Comparison of ENCODE assay signal across 13 cellular contexts in genomic region chr13:74025369-74025768, GRCh38.
DNase-seq lines count a peak whose midpoint lies in the region; ATAC-seq and TF ChIP-seq lines count a peak whose summit lies in the region.
"Had no signal": no experiment of that assay in that cellular context is flagged by ENCODE, and none has a peak within 500 bp of the region (broad histone marks: within the 10 kb centered on the region; RNA-seq: fewer than 3 reads in every experiment).

No MANE protein-coding gene starts in this region.

- H3K27me3 Mint-ChIP-seq in activated CD8-positive, alpha-beta T cell treated with anti-CD3 and anti-CD28 coated beads for 36 hours = no peaks in the 10 kb centered on the region
- H3K27me3 Mint-ChIP-seq in activated CD8-positive, alpha-beta T cell treated with anti-CD3 and anti-CD28 coated beads, Interleukin-2, amount 10 ng/mL, durations not matched to agents 7 days and 5 days (ENCODE audit: low read depth) = no peaks in the 10 kb centered on the region
- H3K27me3 Mint-ChIP-seq in T-cell (no peaks in the 10 kb centered on the region), natural killer cell (ENCODE audit: low read depth in 2 of 2) (no peaks in the 10 kb centered on the region)
- H3K27me3 Mint-ChIP-seq: type B pancreatic cell had no signal

- CTCF ChIA-PET in activated CD8-positive, alpha-beta T cell treated with anti-CD3 and anti-CD28 coated beads for 36 hours (lab: Charles Lee) = interaction anchor here (0.8 to 1.8 kb wide), 6 partner anchors 9 to 261 kb away, joined by 3 to 7 read pairs (median 4); no protein-coding TSS in a partner anchor
- CTCF ChIA-PET in activated CD8-positive, alpha-beta T cell treated with anti-CD3 and anti-CD28 coated beads, Interleukin-2, amount 10 ng/mL, durations not matched to agents 7 days and 5 days (lab: Charles Lee) = interaction anchor here (0.9 to 1.7 kb wide), 3 partner anchors 8 to 13 kb away, joined by 3 to 10 read pairs (median 3); no protein-coding TSS in a partner anchor
- CTCF ChIA-PET in T-cell (lab: Charles Lee) = interaction anchor here (0.5 to 1.8 kb wide), 9 partner anchors 8 to 262 kb away, joined by 3 to 9 read pairs (median 3); no protein-coding TSS in a partner anchor

- POLR2A ChIA-PET in activated CD8-positive, alpha-beta T cell treated with anti-CD3 and anti-CD28 coated beads for 36 hours (lab: Charles Lee) = interaction anchor here (0.7 kb wide), 2 partner anchors 74 to 104 kb away, joined by 3 to 4 read pairs; no protein-coding TSS in a partner anchor
- POLR2A ChIA-PET in activated CD8-positive, alpha-beta T cell treated with anti-CD3 and anti-CD28 coated beads, Interleukin-2, amount 10 ng/mL, durations not matched to agents 7 days and 5 days (lab: Charles Lee) = no interaction called here
- POLR2A ChIA-PET in T-cell (lab: Charles Lee) = interaction anchor here (0.6 to 1.0 kb wide), 4 partner anchors 11 to 40 kb away, joined by 3 to 8 read pairs (median 4); no protein-coding TSS in a partner anchor

- intact Hi-C loops in activated CD8-positive, alpha-beta T cell treated with anti-CD3 and anti-CD28 coated beads for 36 hours (cut with micrococcal nuclease) = loop anchor here (5.0 kb wide), 1 partner anchor 107 kb away; the partner anchor contains the start of gene KLF12
- intact Hi-C loops in natural killer cell (cut with micrococcal nuclease) = loop anchor here (5.0 kb wide), 4 partner anchors 37 to 262 kb away; no protein-coding TSS in a partner anchor

- no peak for ATAC-seq in activated CD8-positive, alpha-beta T cell treated with anti-CD3 and anti-CD28 coated beads for 36 hours
- ATAC-seq in activated CD8-positive, alpha-beta T cell treated with anti-CD3 and anti-CD28 coated beads, Interleukin-2, amount 10 ng/mL, durations not matched to agents 7 days and 5 days = no peak
- ATAC-seq in GM21360 (IDR thresholded peaks at IDR 0.05; ENCODE audit: unreplicated experiment) (peak; percentile 44), T-cell (replicated peaks in 1 of 4) (no peak), natural killer cell (no peak), HG03139 (IDR thresholded peaks at IDR 0.05; ENCODE audit: unreplicated experiment) (no peak)

- peak overlapping the region; percentile 29 for H3K4me3 Mint-ChIP-seq in activated CD8-positive, alpha-beta T cell treated with anti-CD3 and anti-CD28 coated beads for 36 hours
- no peak overlapping the region for H3K4me3 Mint-ChIP-seq in activated CD8-positive, alpha-beta T cell treated with anti-CD3 and anti-CD28 coated beads, Interleukin-2, amount 10 ng/mL, durations not matched to agents 7 days and 5 days
- H3K4me3 Mint-ChIP-seq in T-cell = peak overlapping the region in 2 of 3 donors; percentile 40 to 63
- H3K4me3 Mint-ChIP-seq in natural killer cell = peak overlapping the region; percentile 70
- H3K4me3 Mint-ChIP-seq: CD14-positive monocyte, nephron, type B pancreatic cell had no signal

- DNase-seq in activated CD8-positive, alpha-beta T cell treated with anti-CD3 and anti-CD28 coated beads for 36 hours = no peak
- no peak for DNase-seq in activated CD8-positive, alpha-beta T cell treated with anti-CD3 and anti-CD28 coated beads, Interleukin-2, amount 10 ng/mL, durations not matched to agents 7 days and 5 days
- DNase-seq in T-cell (no peak), natural killer cell (no peak), NCI-H1694 treated with DMSO at 0.1 percent for 48 hours (lab: John Stamatoyannopoulos, UW) (no peak), AG08396 (ENCODE audit: low spot score) (no peak)
- DNase-seq: activated naive CD4-positive, alpha-beta T cell treated with Interleukin-2 at 50 U/mL for 16 hours; foreskin melanocyte had no signal

- H3K9me3 Mint-ChIP-seq in activated CD8-positive, alpha-beta T cell treated with anti-CD3 and anti-CD28 coated beads for 36 hours = peaks cover 17% of the 10 kb centered on the region
- peaks cover 13% of the 10 kb centered on the region for H3K9me3 Mint-ChIP-seq in activated CD8-positive, alpha-beta T cell treated with anti-CD3 and anti-CD28 coated beads, Interleukin-2, amount 10 ng/mL, durations not matched to agents 7 days and 5 days (ENCODE audit: insufficient read depth)
- H3K9me3 Mint-ChIP-seq in T-cell (no peaks in the 10 kb centered on the region), natural killer cell (no peaks in the 10 kb centered on the region)
- H3K9me3 Mint-ChIP-seq: type B pancreatic cell had no signal

- peaks cover 31% of the 10 kb centered on the region for H3K36me3 Mint-ChIP-seq in activated CD8-positive, alpha-beta T cell treated with anti-CD3 and anti-CD28 coated beads for 36 hours (ENCODE audit: low read depth)
- peaks cover 43% of the 10 kb centered on the region for H3K36me3 Mint-ChIP-seq in activated CD8-positive, alpha-beta T cell treated with anti-CD3 and anti-CD28 coated beads, Interleukin-2, amount 10 ng/mL, durations not matched to agents 7 days and 5 days (ENCODE audit: low read depth)
- H3K36me3 Mint-ChIP-seq in T-cell (peaks cover 31% of the 10 kb centered on the region), natural killer cell (peaks cover 14% of the 10 kb centered on the region)
- H3K36me3 Mint-ChIP-seq: CD14-positive monocyte had no signal

- H3K27ac Mint-ChIP-seq in activated CD8-positive, alpha-beta T cell treated with anti-CD3 and anti-CD28 coated beads for 36 hours = peak overlapping the region; percentile 73
- no peak overlapping the region for H3K27ac Mint-ChIP-seq in activated CD8-positive, alpha-beta T cell treated with anti-CD3 and anti-CD28 coated beads, Interleukin-2, amount 10 ng/mL, durations not matched to agents 7 days and 5 days
- H3K27ac Mint-ChIP-seq in T-cell (peak overlapping the region; percentile 86 to 88), natural killer cell (peak overlapping the region; percentile 64 to 80)
- H3K27ac Mint-ChIP-seq: CD14-positive monocyte had no signal

- no peak for TF ChIP-seq CTCF in activated CD8-positive, alpha-beta T cell treated with anti-CD3 and anti-CD28 coated beads for 36 hours (IDR thresholded peaks at IDR 0.05)
- no peak for TF ChIP-seq CTCF in natural killer cell (IDR thresholded peaks at IDR 0.05)

- peaks cover 74% of the 10 kb centered on the region for H3K4me1 Mint-ChIP-seq in activated CD8-positive, alpha-beta T cell treated with anti-CD3 and anti-CD28 coated beads for 36 hours (ENCODE audit: low read depth)
- H3K4me1 Mint-ChIP-seq in activated CD8-positive, alpha-beta T cell treated with anti-CD3 and anti-CD28 coated beads, Interleukin-2, amount 10 ng/mL, durations not matched to agents 7 days and 5 days (ENCODE audit: low read depth) = peaks cover 40% of the 10 kb centered on the region
- H3K4me1 Mint-ChIP-seq in T-cell (peaks cover 84 to 92% (median 86%) of the 10 kb centered on the region in 3 donors), natural killer cell (peaks cover 74 to 81% of the 10 kb centered on the region in 2 donors)
